15 cellular contexts compared by ENCODE assay signal in the genomic region with DNA sequence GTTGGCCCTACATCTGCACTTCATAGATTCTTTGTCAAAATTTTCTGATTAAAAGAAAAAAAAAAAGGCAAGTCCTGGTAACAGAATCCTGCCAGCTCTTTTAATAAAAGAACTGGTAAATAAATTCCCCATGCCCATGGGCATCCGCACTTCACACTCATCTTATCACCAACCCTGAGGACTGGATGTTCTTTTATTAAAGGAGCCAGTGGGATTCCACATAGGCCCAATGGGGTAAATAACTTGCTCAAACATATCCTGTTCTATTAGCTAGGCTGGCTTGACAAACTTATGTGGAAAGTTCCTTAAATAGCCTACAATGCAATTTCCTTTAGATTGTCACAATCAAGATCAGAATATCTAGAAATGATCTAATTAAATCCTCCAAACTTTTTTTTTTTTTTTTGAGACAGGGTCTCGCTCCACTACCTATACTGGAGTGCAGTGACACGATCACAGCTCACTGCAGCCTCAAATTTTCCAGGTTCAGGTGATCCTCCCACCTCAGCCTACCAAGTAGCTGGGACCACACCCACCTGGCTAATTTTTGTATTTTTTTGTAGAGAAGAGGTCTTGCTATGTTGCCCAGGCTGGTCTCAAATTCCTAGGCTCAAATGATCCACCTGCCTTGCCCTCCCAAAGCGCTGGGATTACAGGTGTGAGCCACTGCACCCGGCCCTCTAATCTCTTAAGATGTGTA.
"Had no signal": no experiment of that assay in that cellular context is flagged by ENCODE, and none has a peak within 500 bp of the region (broad histone marks: within the 10 kb centered on the region; RNA-seq: fewer than 3 reads in every experiment).

No MANE protein-coding gene starts in this region.

- H3K27ac Mint-ChIP-seq: activated CD4-positive, alpha-beta memory T cell treated with anti-CD3 and anti-CD28 coated beads for 36 hours; activated naive CD8-positive, alpha-beta T cell; naive thymus-derived CD8-positive, alpha-beta T cell; T-helper 2 cell treated with Interferon-gamma antibody and Interleukin-4, amounts not matched to agents 5 μg/mL and 100 μg/mL, for 36 hours had no signal

- H3K27me3 Mint-ChIP-seq: activated CD4-positive, alpha-beta memory T cell treated with anti-CD3 and anti-CD28 coated beads for 36 hours; activated naive CD8-positive, alpha-beta T cell; naive thymus-derived CD8-positive, alpha-beta T cell had no signal

- H3K36me3 ChIP-seq: prostate gland had no signal

- H3K9me3 ChIP-seq: prostate gland, testis had no signal

- DNase-seq: activated CD4-positive, alpha-beta memory T cell treated with anti-CD3 and anti-CD28 coated beads for 36 hours; activated CD4-positive, alpha-beta T cell treated with anti-CD3 and anti-CD28 coated beads for 1 hour; activated gamma-delta T cell; activated T-cell treated with anti-CD3 and anti-CD28 coated beads, Interleukin-2, amount 50 U/mL, for 48 hours; naive thymus-derived CD8-positive, alpha-beta T cell; stimulated activated CD4-positive, alpha-beta T cell treated with anti-CD3 and anti-CD28 coated beads, Interleukin-2, amount 100 ng/mL, for 48 hours; stimulated activated naive CD4-positive, alpha-beta T cell treated with Interleukin-2 at 50 U/mL for 16 hours had no signal

- ATAC-seq: naive thymus-derived CD8-positive, alpha-beta T cell had no signal

- H3K27me3 ChIP-seq: testis had no signal

- H3K4me3 ChIP-seq: lung, prostate gland, testis had no signal

- FAIRE-seq: bronchial epithelial cell, keratinocyte, urothelium cell line had no signal

- H3K36me3 Mint-ChIP-seq: activated CD4-positive, alpha-beta memory T cell treated with anti-CD3 and anti-CD28 coated beads for 36 hours; activated naive CD8-positive, alpha-beta T cell had no signal

- H3K4me1 ChIP-seq: prostate gland had no signal

- H3K4me3 Mint-ChIP-seq: activated CD4-positive, alpha-beta memory T cell treated with anti-CD3 and anti-CD28 coated beads for 36 hours; activated naive CD8-positive, alpha-beta T cell; naive thymus-derived CD8-positive, alpha-beta T cell; T-helper 2 cell treated with Interferon-gamma antibody and Interleukin-4, amounts not matched to agents 5 μg/mL and 100 μg/mL, for 36 hours had no signal

- H3K9me3 Mint-ChIP-seq: activated CD4-positive, alpha-beta memory T cell treated with anti-CD3 and anti-CD28 coated beads for 36 hours had no signal

- H3K27ac ChIP-seq: testis had no signal

- H3K4me1 Mint-ChIP-seq: naive thymus-derived CD8-positive, alpha-beta T cell had no signal
